ENCODE assay signal across 2 cellular contexts in the genomic region with DNA sequence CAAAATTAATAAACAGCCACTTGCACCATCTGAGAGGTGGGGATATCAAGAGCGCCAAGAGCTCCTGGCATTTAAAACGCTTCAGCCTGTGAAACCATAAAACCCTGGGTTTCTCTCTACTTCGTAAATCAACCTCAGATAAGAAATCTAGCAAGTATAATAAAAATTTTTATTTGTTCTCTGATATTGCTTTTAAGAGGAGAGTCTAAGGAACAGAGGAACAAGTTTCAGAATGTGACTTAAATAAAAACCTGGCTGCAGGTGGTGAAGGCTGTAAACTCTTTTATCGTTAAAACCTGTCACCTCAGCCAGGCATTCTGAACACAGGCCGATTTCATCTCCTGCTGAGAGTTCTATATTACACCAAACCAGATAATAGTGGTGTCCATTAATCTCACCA.
TF ChIP-seq lines count a peak whose summit lies in the region.

No MANE protein-coding gene starts in this region.

TF ChIP-seq in SK-N-SH, 30 proteins besides CTCF, POLR2A, EP300 and RAD21 (continued from another document):
- TF ChIP-seq NRF1 (IDR thresholded peaks at IDR 0.05; ENCODE audit: low read depth, low read length), result no peak
- no peak for TF ChIP-seq YY1 (IDR thresholded peaks at IDR 0.05; ENCODE audit: low read depth)

TF ChIP-seq in SK-N-SH treated with all-trans-retinoic acid at 6 μM for 48 hours, 23 proteins besides CTCF, POLR2A, EP300 and RAD21 (continued from another document):
- TF ChIP-seq, protein P1, sequence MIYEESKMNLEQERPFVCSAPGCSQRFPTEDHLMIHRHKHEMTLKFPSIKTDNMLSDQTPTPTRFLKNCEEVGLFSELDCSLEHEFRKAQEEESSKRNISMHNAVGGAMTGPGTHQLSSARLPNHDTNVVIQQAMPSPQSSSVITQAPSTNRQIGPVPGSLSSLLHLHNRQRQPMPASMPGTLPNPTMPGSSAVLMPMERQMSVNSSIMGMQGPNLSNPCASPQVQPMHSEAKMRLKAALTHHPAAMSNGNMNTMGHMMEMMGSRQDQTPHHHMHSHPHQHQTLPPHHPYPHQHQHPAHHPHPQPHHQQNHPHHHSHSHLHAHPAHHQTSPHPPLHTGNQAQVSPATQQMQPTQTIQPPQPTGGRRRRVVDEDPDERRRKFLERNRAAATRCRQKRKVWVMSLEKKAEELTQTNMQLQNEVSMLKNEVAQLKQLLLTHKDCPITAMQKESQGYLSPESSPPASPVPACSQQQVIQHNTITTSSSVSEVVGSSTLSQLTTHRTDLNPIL (CRISPR knock-in tag; IDR thresholded peaks at IDR 0.05; ENCODE audit: low read depth), result no peak
- TF ChIP-seq ZNF70 (CRISPR knock-in tag; IDR thresholded peaks at IDR 0.05), result no peak
- no peak for TF ChIP-seq RARB (CRISPR knock-in tag; IDR thresholded peaks at IDR 0.05)
- TF ChIP-seq, protein P2, sequence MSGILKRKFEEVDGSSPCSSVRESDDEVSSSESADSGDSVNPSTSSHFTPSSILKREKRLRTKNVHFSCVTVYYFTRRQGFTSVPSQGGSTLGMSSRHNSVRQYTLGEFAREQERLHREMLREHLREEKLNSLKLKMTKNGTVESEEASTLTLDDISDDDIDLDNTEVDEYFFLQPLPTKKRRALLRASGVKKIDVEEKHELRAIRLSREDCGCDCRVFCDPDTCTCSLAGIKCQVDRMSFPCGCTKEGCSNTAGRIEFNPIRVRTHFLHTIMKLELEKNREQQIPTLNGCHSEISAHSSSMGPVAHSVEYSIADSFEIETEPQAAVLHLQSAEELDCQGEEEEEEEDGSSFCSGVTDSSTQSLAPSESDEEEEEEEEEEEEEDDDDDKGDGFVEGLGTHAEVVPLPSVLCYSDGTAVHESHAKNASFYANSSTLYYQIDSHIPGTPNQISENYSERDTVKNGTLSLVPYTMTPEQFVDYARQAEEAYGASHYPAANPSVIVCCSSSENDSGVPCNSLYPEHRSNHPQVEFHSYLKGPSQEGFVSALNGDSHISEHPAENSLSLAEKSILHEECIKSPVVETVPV (CRISPR knock-in tag; IDR thresholded peaks at IDR 0.05), result no peak
- no peak for TF ChIP-seq OSR1 (CRISPR knock-in tag; IDR thresholded peaks at IDR 0.05)
- no peak for TF ChIP-seq TCF4 (CRISPR knock-in tag; IDR thresholded peaks at IDR 0.05; ENCODE audit: borderline replicate concordance)
- TF ChIP-seq PPARA (CRISPR knock-in tag; IDR thresholded peaks at IDR 0.05; ENCODE audit: borderline replicate concordance), result no peak
- TF ChIP-seq ESRRG (CRISPR knock-in tag; IDR thresholded peaks at IDR 0.05), result no peak
- no peak for TF ChIP-seq BACH2 (CRISPR knock-in tag; IDR thresholded peaks at IDR 0.05; ENCODE audit: borderline replicate concordance)
- TF ChIP-seq, protein P3, sequence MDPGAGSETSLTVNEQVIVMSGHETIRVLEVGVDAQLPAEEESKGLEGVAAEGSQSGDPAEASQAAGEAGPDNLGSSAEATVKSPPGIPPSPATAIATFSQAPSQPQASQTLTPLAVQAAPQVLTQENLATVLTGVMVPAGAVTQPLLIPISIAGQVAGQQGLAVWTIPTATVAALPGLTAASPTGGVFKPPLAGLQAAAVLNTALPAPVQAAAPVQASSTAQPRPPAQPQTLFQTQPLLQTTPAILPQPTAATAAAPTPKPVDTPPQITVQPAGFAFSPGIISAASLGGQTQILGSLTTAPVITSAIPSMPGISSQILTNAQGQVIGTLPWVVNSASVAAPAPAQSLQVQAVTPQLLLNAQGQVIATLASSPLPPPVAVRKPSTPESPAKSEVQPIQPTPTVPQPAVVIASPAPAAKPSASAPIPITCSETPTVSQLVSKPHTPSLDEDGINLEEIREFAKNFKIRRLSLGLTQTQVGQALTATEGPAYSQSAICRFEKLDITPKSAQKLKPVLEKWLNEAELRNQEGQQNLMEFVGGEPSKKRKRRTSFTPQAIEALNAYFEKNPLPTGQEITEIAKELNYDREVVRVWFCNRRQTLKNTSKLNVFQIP (CRISPR knock-in tag; IDR thresholded peaks at IDR 0.05; ENCODE audit: borderline replicate concordance, low read depth), result no peak
- no peak for TF ChIP-seq GLIS3 (CRISPR knock-in tag; IDR thresholded peaks at IDR 0.05)
TF ChIP-seq in SK-N-SH treated with all-trans-retinoic acid at 6 μM for 48 hours: peak in this region for 0.
